23 cellular contexts compared by ENCODE assay signal in the genomic region with DNA sequence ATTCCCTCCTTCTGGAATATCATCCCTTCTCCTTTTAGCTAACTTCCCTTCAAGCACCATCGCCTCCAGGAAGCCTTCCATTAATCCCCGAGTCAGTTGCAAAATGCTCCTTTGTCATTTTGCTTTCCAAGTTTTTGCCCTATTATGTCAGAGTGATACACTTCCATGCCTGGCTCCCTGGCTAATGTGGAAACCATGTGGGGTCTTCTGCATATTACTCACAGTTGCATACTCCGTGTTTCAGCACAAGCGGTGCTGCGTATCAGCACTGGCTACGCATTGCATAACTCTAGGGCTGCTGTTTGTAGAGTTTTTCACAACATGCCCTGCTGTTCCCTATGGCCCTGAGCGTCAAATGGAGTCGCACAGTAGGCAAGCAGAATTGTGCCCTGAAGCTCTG. TPM values are rescaled to one million over a fixed set of nuclear protein-coding genes. Genes with fewer than 3 reads are reported as not detected.
A peak's percentile ranks its signal among the peaks of the same experiment; 100 is the strongest.
DNase-seq lines count a peak whose midpoint lies in the region; ATAC-seq and TF ChIP-seq lines count a peak whose summit lies in the region.
"Had no signal": no experiment of that assay in that cellular context is flagged by ENCODE, and none has a peak within 500 bp of the region (broad histone marks: within the 10 kb centered on the region; RNA-seq: fewer than 3 reads in every experiment).

No MANE protein-coding gene starts in this region.

- intact Hi-C loops in activated naive CD4-positive, alpha-beta T cell treated with anti-CD3 and anti-CD28 coated beads for 36 hours (cut with micrococcal nuclease), result no loop called here

- TF ChIP-seq CTCF in AG09309 (IDR thresholded peaks at IDR 0.05; ENCODE audit: control insufficient read depth, insufficient read depth, low read depth, low read length, missing control alignments), result no peak
- TF ChIP-seq CTCF in astrocyte of the spinal cord (IDR thresholded peaks at IDR 0.05; ENCODE audit: low read depth, low read length), result no peak

- DNase-seq in AG09309 (ENCODE audit: low read depth) (peak; percentile 80), LHCN-M2 (ENCODE audit: low read depth) (peak; percentile 42), astrocyte of the spinal cord (ENCODE audit: low read depth, low spot score) (peak; percentile 51), iris pigment epithelial cell (ENCODE audit: low read depth) (peak; percentile 78), amniotic stem cell (lab: John Stamatoyannopoulos, UW) (no peak)
- DNase-seq in activated naive CD4-positive, alpha-beta T cell treated with anti-CD3 and anti-CD28 coated beads for 36 hours, result no peak
- DNase-seq: activated CD4-positive, alpha-beta T cell treated with anti-CD3 and anti-CD28 coated beads for 4 hours; CD8-positive, alpha-beta T cell; DMS53; foreskin melanocyte; KG1; left ventricle myocardium inferior; NCI-H1417; occipital lobe; Peyer's patch; right lobe of liver; stimulated activated naive CD8-positive, alpha-beta T cell treated with anti-CD3 and anti-CD28 coated beads, Interleukin-15, amount 100 ng/mL, for 72 hours; upper lobe of right lung had no signal

- peaks cover 3% of the 10 kb centered on the region for H3K36me3 Mint-ChIP-seq in activated naive CD4-positive, alpha-beta T cell treated with anti-CD3 and anti-CD28 coated beads for 36 hours (ENCODE audit: low read depth)
- H3K36me3 Mint-ChIP-seq: CD8-positive, alpha-beta T cell had no signal

- no peak overlapping the region for H3K27ac Mint-ChIP-seq in activated naive CD4-positive, alpha-beta T cell treated with anti-CD3 and anti-CD28 coated beads for 36 hours
- H3K27ac Mint-ChIP-seq: CD8-positive, alpha-beta T cell; stimulated activated naive CD8-positive, alpha-beta T cell treated with anti-CD3 and anti-CD28 coated beads, Interleukin-15, amount 100 ng/mL, for 72 hours had no signal

- H3K4me1 Mint-ChIP-seq in activated naive CD4-positive, alpha-beta T cell treated with anti-CD3 and anti-CD28 coated beads for 36 hours (ENCODE audit: low read depth), result peaks cover 27% of the 10 kb centered on the region

- CTCF ChIA-PET in activated naive CD4-positive, alpha-beta T cell treated with anti-CD3 and anti-CD28 coated beads for 36 hours (lab: Charles Lee), result interaction anchor here (0.6 to 6.5 kb wide), 5 partner anchors 63 to 255 kb away, joined by 3 to 133 read pairs (median 4); no protein-coding TSS in a partner anchor

- H3K4me3 ChIP-seq in AG09309 (ENCODE audit: control insufficient read depth, low read depth, low read length) (no peak overlapping the region), astrocyte of the spinal cord (ENCODE audit: low read depth, low read length) (no peak overlapping the region)
- H3K4me3 ChIP-seq: adrenal gland, left ventricle myocardium inferior, Peyer's patch, right lobe of liver, upper lobe of right lung had no signal

- no peaks in the 10 kb centered on the region for H3K9me3 Mint-ChIP-seq in activated naive CD4-positive, alpha-beta T cell treated with anti-CD3 and anti-CD28 coated beads for 36 hours
- H3K9me3 Mint-ChIP-seq: CD8-positive, alpha-beta T cell; stimulated activated naive CD8-positive, alpha-beta T cell treated with anti-CD3 and anti-CD28 coated beads, Interleukin-15, amount 100 ng/mL, for 72 hours had no signal

- in situ Hi-C loops in astrocyte of the spinal cord (cut with HindIII; ENCODE audit: low sequenced_read_pairs), result no loop called here

- no peak overlapping the region for H3K4me3 Mint-ChIP-seq in activated naive CD4-positive, alpha-beta T cell treated with anti-CD3 and anti-CD28 coated beads for 36 hours
- H3K4me3 Mint-ChIP-seq: CD8-positive, alpha-beta T cell; stimulated activated naive CD8-positive, alpha-beta T cell treated with anti-CD3 and anti-CD28 coated beads, Interleukin-15, amount 100 ng/mL, for 72 hours had no signal

- ATAC-seq in HG03342 (IDR thresholded peaks at IDR 0.05; ENCODE audit: unreplicated experiment), result no peak
- ATAC-seq in GM18873 (IDR thresholded peaks at IDR 0.05; ENCODE audit: low FRiP score, unreplicated experiment), result no peak
- ATAC-seq: CD8-positive, alpha-beta T cell; stimulated activated naive CD8-positive, alpha-beta T cell treated with anti-CD3 and anti-CD28 coated beads, Interleukin-15, amount 100 ng/mL, for 72 hours; upper lobe of right lung had no signal

- no peaks in the 10 kb centered on the region for H3K27me3 Mint-ChIP-seq in activated naive CD4-positive, alpha-beta T cell treated with anti-CD3 and anti-CD28 coated beads for 36 hours (ENCODE audit: low read depth)
- H3K27me3 Mint-ChIP-seq: stimulated activated naive CD8-positive, alpha-beta T cell treated with anti-CD3 and anti-CD28 coated beads, Interleukin-15, amount 100 ng/mL, for 72 hours had no signal

RNA-seq across cellular contexts. Expression of a gene that starts 1.9 kb away (rescaled TPM):
- total RNA-seq in LHCN-M2 (2014; rRNA removed), result not detected in 2 replicates
- not detected for polyA plus RNA-seq in LHCN-M2 (2012)
- total RNA-seq in activated naive CD4-positive, alpha-beta T cell treated with anti-CD3 and anti-CD28 coated beads for 36 hours, result not detected
- total RNA-seq: A673; adrenal gland; CD8-positive, alpha-beta T cell; H1; left ventricle myocardium inferior; occipital lobe; Peyer's patch; right lobe of liver; upper lobe of right lung had no signal
- polyA plus RNA-seq: adrenal gland, H1 had no signal

RNA-seq across cellular contexts. Expression of a gene that starts 26.3 kb away (rescaled TPM):
- not detected in 2 replicates for total RNA-seq in LHCN-M2 (2014; rRNA removed)
- not detected for polyA plus RNA-seq in LHCN-M2 (2012)
- not detected for total RNA-seq in activated naive CD4-positive, alpha-beta T cell treated with anti-CD3 and anti-CD28 coated beads for 36 hours
- total RNA-seq: A673; adrenal gland; CD8-positive, alpha-beta T cell; H1; left ventricle myocardium inferior; occipital lobe; Peyer's patch; right lobe of liver; upper lobe of right lung had no signal
- polyA plus RNA-seq: adrenal gland, H1 had no signal

RNA-seq across cellular contexts. Expression of a gene that starts 44.6 kb away (rescaled TPM):
- 2.1 and 3.4 TPM in 2 replicates for total RNA-seq in LHCN-M2 (2014; rRNA removed)
- 3.3 TPM for polyA plus RNA-seq in LHCN-M2 (2012)
- 10 to 100 TPM; 23.6 to 24.1 TPM for total RNA-seq in activated naive CD4-positive, alpha-beta T cell treated with anti-CD3 and anti-CD28 coated beads for 36 hours

Comparison
In these comparisons a context has a peak if more than half of its experiments do, and no peak if none do; other contexts are left out.
1. DNase-seq: peak in AG09309 (single experiment), LHCN-M2 (single experiment), astrocyte of the spinal cord (single experiment) and iris pigment epithelial cell (single experiment); none in activated naive CD4-positive, alpha-beta T cell treated with anti-CD3 and anti-CD28 coated beads for 36 hours (single experiment) and amniotic stem cell (single experiment).